In genomic region chr1:1536938-1537546, GRCh38 we compare ENCODE assay signal across 1 cellular context.
TF ChIP-seq lines count a peak whose summit lies in the region.

No MANE protein-coding gene starts in this region.

TF ChIP-seq in H1, 55 proteins besides CTCF, POLR2A, EP300 and RAD21:
- TF ChIP-seq GABPA (IDR thresholded peaks at IDR 0.05; ENCODE audit: borderline replicate concordance, insufficient read depth, low read length) (no peak), RFX5 (IDR thresholded peaks at IDR 0.05; ENCODE audit: borderline replicate concordance, low read depth, low read length) (no peak), PHF8 (conservative IDR thresholded peaks at IDR 0.05; ENCODE audit: low read depth, low read length) (no peak), POLR2AphosphoS5 (IDR thresholded peaks at IDR 0.05; ENCODE audit: low read depth, low read length) (no peak), MAFK (IDR thresholded peaks at IDR 0.05; ENCODE audit: low read depth, low read length) (no peak), CREB1 (IDR thresholded peaks at IDR 0.05) (no peak), USF2 (IDR thresholded peaks at IDR 0.05; ENCODE audit: low read length) (no peak), NANOG (IDR thresholded peaks at IDR 0.05; ENCODE audit: insufficient read depth, low read depth, low read length, poor library complexity, severe bottlenecking) (no peak), GTF2F1 (IDR thresholded peaks at IDR 0.05; ENCODE audit: borderline replicate concordance, low read depth, low read length) (no peak), TBP (IDR thresholded peaks at IDR 0.05; ENCODE audit: low read depth, low read length) (no peak), JUND (IDR thresholded peaks at IDR 0.05; ENCODE audit: low read length) (no peak), CHD2 (IDR thresholded peaks at IDR 0.05; ENCODE audit: low read length) (no peak), BCL11A (IDR thresholded peaks at IDR 0.05; ENCODE audit: low read depth in 2 of 2, low read length in 2 of 2) (no peak), ASH2L (IDR thresholded peaks at IDR 0.05; ENCODE audit: low read length) (no peak), TAF7 (optimal IDR thresholded peaks at IDR 0.05; ENCODE audit: borderline replicate concordance, low read depth, low read length) (no peak), SIRT6 (IDR thresholded peaks at IDR 0.05; ENCODE audit: low read length) (no peak), TAF1 (IDR thresholded peaks at IDR 0.05; ENCODE audit: low read depth, low read length) (no peak)
- TF ChIP-seq, protein P1, sequence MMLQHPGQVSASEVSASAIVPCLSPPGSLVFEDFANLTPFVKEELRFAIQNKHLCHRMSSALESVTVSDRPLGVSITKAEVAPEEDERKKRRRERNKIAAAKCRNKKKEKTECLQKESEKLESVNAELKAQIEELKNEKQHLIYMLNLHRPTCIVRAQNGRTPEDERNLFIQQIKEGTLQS (IDR thresholded peaks at IDR 0.05; ENCODE audit: insufficient read depth, low read depth, low read length): no peak
- TF ChIP-seq, protein P2, sequence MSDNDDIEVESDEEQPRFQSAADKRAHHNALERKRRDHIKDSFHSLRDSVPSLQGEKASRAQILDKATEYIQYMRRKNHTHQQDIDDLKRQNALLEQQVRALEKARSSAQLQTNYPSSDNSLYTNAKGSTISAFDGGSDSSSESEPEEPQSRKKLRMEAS (IDR thresholded peaks at IDR 0.05): no peak
